24 cellular contexts compared by ENCODE assay signal in genomic region chr5:135333737-135334515, GRCh38.
A peak's percentile ranks its signal among the peaks of the same experiment; 100 is the strongest.
DNase-seq lines count a peak whose midpoint lies in the region; ATAC-seq and TF ChIP-seq lines count a peak whose summit lies in the region.
"Had no signal": no experiment of that assay in that cellular context is flagged by ENCODE, and none has a peak within 500 bp of the region (broad histone marks: within the 10 kb centered on the region; RNA-seq: fewer than 3 reads in every experiment).

No MANE protein-coding gene starts in this region.

- intact Hi-C loops in CD8-positive, alpha-beta T cell (cut with DNase I, micrococcal nuclease), result no loop called here

- TF ChIP-seq CTCF in CD8-positive, alpha-beta T cell (IDR thresholded peaks at IDR 0.05), result no peak
- no peak for TF ChIP-seq CTCF in brain (conservative IDR thresholded peaks at IDR 0.05)
- no peak for TF ChIP-seq CTCF in nephron progenitor cell (IDR thresholded peaks at IDR 0.05)

- H3K27ac Mint-ChIP-seq in CD8-positive, alpha-beta T cell, result peak overlapping the region; percentile 20
- H3K27ac Mint-ChIP-seq in brain (peak overlapping the region in 4 of 5 experiments; percentile 19 to 93 (median 59)), nephron progenitor cell (peak overlapping the region; percentile 34)
- H3K27ac Mint-ChIP-seq: natural killer cell treated with Interleukin-12 subunit alpha and Interleukin-12 subunit beta and Interleukin-15 and Interleukin-18, amount 100 ng/mL, for 72 hours had no signal

- H3K27ac ChIP-seq in CD8-positive, alpha-beta T cell (ENCODE audit: low read depth, low read length), result no peak overlapping the region
- H3K27ac ChIP-seq: colonic mucosa, upper lobe of right lung had no signal

- no peaks in the 10 kb centered on the region for H3K9me3 ChIP-seq in CD8-positive, alpha-beta T cell (ENCODE audit: low read length)
- H3K9me3 ChIP-seq: colonic mucosa, upper lobe of right lung had no signal

- no peaks in the 10 kb centered on the region for H3K4me1 Mint-ChIP-seq in CD8-positive, alpha-beta T cell (ENCODE audit: low read depth)
- H3K4me1 Mint-ChIP-seq in brain (peaks cover 30% of the 10 kb centered on the region), nephron progenitor cell (peaks cover 29% of the 10 kb centered on the region)

- H3K4me1 ChIP-seq in CD8-positive, alpha-beta T cell (ENCODE audit: insufficient read depth, low read length), result no peaks in the 10 kb centered on the region
- H3K4me1 ChIP-seq: colonic mucosa, upper lobe of right lung had no signal

- H3K9me3 Mint-ChIP-seq in CD8-positive, alpha-beta T cell, result no peaks in the 10 kb centered on the region
- H3K9me3 Mint-ChIP-seq in brain (no peaks in the 10 kb centered on the region), nephron progenitor cell (no peaks in the 10 kb centered on the region)
- H3K9me3 Mint-ChIP-seq: mesothelial cell of epicardium; natural killer cell treated with Interleukin-12 subunit alpha and Interleukin-12 subunit beta and Interleukin-15 and Interleukin-18, amount 100 ng/mL, for 72 hours had no signal

- H3K4me3 ChIP-seq in CD8-positive, alpha-beta T cell (ENCODE audit: low read depth, low read length), result no peak overlapping the region
- H3K4me3 ChIP-seq: colonic mucosa, upper lobe of right lung had no signal

- peaks cover 76% of the 10 kb centered on the region for H3K36me3 Mint-ChIP-seq in CD8-positive, alpha-beta T cell
- peaks cover 19% of the 10 kb centered on the region for H3K36me3 Mint-ChIP-seq in brain
- peaks cover 10% of the 10 kb centered on the region for H3K36me3 Mint-ChIP-seq in nephron progenitor cell (ENCODE audit: low read depth)
- H3K36me3 Mint-ChIP-seq: natural killer cell treated with Interleukin-12 subunit alpha and Interleukin-12 subunit beta and Interleukin-15 and Interleukin-18, amount 100 ng/mL, for 72 hours had no signal

- CTCF ChIA-PET in CD8-positive, alpha-beta T cell (lab: Charles Lee), result interaction anchor here (0.9 to 1.3 kb wide), 3 partner anchors 9 to 143 kb away, joined by 3 to 4 read pairs (median 3); no protein-coding TSS in a partner anchor

- POLR2A ChIA-PET in CD8-positive, alpha-beta T cell (lab: Charles Lee), result no interaction called here

- H3K4me3 Mint-ChIP-seq in CD8-positive, alpha-beta T cell, result no peak overlapping the region
- H3K4me3 Mint-ChIP-seq in brain (peak overlapping the region in 1 of 5 experiments; percentile 47), nephron progenitor cell (no peak overlapping the region)
- H3K4me3 Mint-ChIP-seq: mesothelial cell of epicardium; natural killer cell treated with Interleukin-12 subunit alpha and Interleukin-12 subunit beta and Interleukin-15 and Interleukin-18, amount 100 ng/mL, for 72 hours had no signal

- no peak for DNase-seq in CD8-positive, alpha-beta T cell
- DNase-seq in HCEC 1CT (peak; percentile 26), nephron progenitor cell (no peak), MV-4-11 (lab: John Stamatoyannopoulos, UW) (no peak), NCI-H2107 treated with DMSO at 0.1 percent for 48 hours (lab: John Stamatoyannopoulos, UW; ENCODE audit: unreplicated experiment) (no peak)
- no peak for DNase-seq in central memory CD4-positive, alpha-beta T cell
- DNase-seq: activated CD4-positive, alpha-beta T cell treated with anti-CD3 and anti-CD28 coated beads for 48 hours; activated CD8-positive, alpha-beta memory T cell treated with anti-CD3 and anti-CD28 coated beads, Interleukin-2, amount 50 U/mL, for 48 hours; activated naive CD4-positive, alpha-beta T cell; AML-193; colonic mucosa; left colon; MM.1S; NCI-H146; NCI-H526 treated with DMSO at 0.1 percent for 48 hours; Right ventricle myocardium superior; small intestine; stimulated activated CD4-positive, alpha-beta T cell treated with anti-CD3 and anti-CD28 coated beads, Interleukin-2, amount 100 ng/mL, for 48 hours; SW 1271; upper lobe of right lung had no signal

- no peaks in the 10 kb centered on the region for H3K27me3 ChIP-seq in CD8-positive, alpha-beta T cell (ENCODE audit: insufficient read depth, low read length)
- H3K27me3 ChIP-seq: colonic mucosa, upper lobe of right lung had no signal

- ATAC-seq in CD8-positive, alpha-beta T cell, result no peak
- ATAC-seq in HG02642 (IDR thresholded peaks at IDR 0.05; ENCODE audit: poor library complexity, unreplicated experiment), result no peak
- ATAC-seq: left colon; natural killer cell treated with Interleukin-12 subunit alpha and Interleukin-12 subunit beta and Interleukin-15 and Interleukin-18, amount 100 ng/mL, for 72 hours; upper lobe of right lung had no signal

- no peaks in the 10 kb centered on the region for H3K27me3 Mint-ChIP-seq in CD8-positive, alpha-beta T cell (ENCODE audit: low read depth)
- H3K27me3 Mint-ChIP-seq in brain (no peaks in the 10 kb centered on the region), nephron progenitor cell (ENCODE audit: low read depth, poor library complexity) (no peaks in the 10 kb centered on the region)
- H3K27me3 Mint-ChIP-seq: natural killer cell treated with Interleukin-12 subunit alpha and Interleukin-12 subunit beta and Interleukin-15 and Interleukin-18, amount 100 ng/mL, for 72 hours had no signal

- H3K36me3 ChIP-seq in CD8-positive, alpha-beta T cell (ENCODE audit: insufficient read depth, low read length), result peaks cover 16% of the 10 kb centered on the region
